15 cellular contexts compared by ENCODE assay signal in the genomic region with DNA sequence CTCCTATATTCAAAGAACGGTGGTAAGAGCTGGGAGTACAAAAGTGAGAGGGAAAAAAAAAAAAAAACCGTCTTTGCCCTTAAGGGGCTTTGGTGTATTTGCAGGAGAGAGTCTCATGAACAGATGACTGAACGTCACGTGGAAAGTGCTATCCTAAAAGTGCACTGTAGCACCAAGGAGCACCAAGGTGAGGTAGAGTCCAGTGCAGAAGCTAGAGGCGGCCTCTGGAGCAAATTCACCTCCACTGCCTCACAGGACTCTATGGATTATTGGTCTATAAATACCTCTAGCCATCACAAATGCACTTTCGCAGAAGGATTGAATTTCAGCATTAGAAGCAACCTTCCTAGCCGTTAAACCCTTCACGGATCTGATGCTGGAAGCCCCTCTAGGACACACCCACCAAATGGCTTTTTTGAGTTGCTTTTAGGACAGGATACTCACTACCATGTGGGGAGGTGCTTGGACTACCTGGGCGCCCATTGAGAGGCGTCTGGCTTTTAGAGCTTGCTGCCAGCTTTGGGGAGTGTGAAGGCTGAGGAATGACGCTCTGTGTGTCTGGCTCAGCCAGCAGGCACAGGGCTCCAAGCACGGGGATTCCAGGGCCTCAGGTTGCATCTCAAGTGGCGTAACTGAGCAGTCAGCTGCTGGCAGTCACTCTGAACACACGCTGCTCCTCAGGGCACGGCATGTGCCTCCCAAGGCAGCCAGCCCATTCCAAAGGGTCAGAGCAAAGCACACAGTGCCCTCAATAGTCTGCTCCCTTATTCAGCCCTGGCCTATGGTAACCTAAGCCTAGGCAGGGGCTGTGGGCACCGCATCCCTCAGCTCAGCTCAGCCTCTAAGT. TPM values are rescaled to one million over a fixed set of nuclear protein-coding genes. Genes with fewer than 3 reads are reported as not detected.
DNase-seq lines count a peak whose midpoint lies in the region; FAIRE-seq and TF ChIP-seq lines count a peak whose summit lies in the region.
"Had no signal": no experiment of that assay in that cellular context is flagged by ENCODE, and none has a peak within 500 bp of the region (broad histone marks: within the 10 kb centered on the region; RNA-seq: fewer than 3 reads in every experiment).

No MANE protein-coding gene starts in this region.

- no peak for TF ChIP-seq RAD21 in H1 (IDR thresholded peaks at IDR 0.05 in 1 of 2, conservative IDR thresholded peaks at IDR 0.05 in 1 of 2; ENCODE audit: low read depth in 2 of 2, low read length in 2 of 2)

- WGBS in H1 (ENCODE audit: extremely low coverage in 1 of 2, insufficient coverage in 1 of 2, insufficient read length in 1 of 2, insufficient replicate concordance in 2 of 2, low coverage in 1 of 2, low lambda C conversion rate in 2 of 2, missing lambda C conversion rate in 1 of 2), 2 experiments, result 84% methylated on average over 16 of the region's 16 CpGs; no CpG with 5 or more reads in 1 of the 2 experiments
- WGBS in transverse colon (ENCODE audit: low coverage in 1 of 2), 2 donors, result 86 to 87% methylated on average over 4 to 16 of the region's 16 CpGs

- no peaks in the 10 kb centered on the region for H3K9me3 ChIP-seq in H1 (ENCODE audit: insufficient read depth in 2 of 2, low read depth in 1 of 2, low read length in 1 of 2)
- H3K9me3 ChIP-seq in transverse colon, result no peaks in the 10 kb centered on the region
- H3K9me3 ChIP-seq in BE2C, result no peaks in the 10 kb centered on the region

- TF ChIP-seq CTCF in H1 (IDR thresholded peaks at IDR 0.05; ENCODE audit: control extremely low read depth in 1 of 3, insufficient read depth in 1 of 3, low read depth in 1 of 3, low read length in 3 of 3), result no peak
- TF ChIP-seq CTCF in transverse colon (IDR thresholded peaks at IDR 0.05), result no peak
- no peak for TF ChIP-seq CTCF in BE2C (IDR thresholded peaks at IDR 0.05; ENCODE audit: low read depth, low read length)

- no peak overlapping the region for H3K18ac ChIP-seq in H1 (ENCODE audit: extremely low read depth, low read length)

- H4K8ac ChIP-seq in H1 (ENCODE audit: extremely low read depth, insufficient read depth, low read length), result no peak overlapping the region

- H3K9ac ChIP-seq in H1 (replicated peaks in 1 of 4; ENCODE audit: extremely low read depth in 1 of 4, low read depth in 3 of 4, low read length in 3 of 4), result no peak overlapping the region

- no peak overlapping the region for H3K23ac ChIP-seq in H1 (ENCODE audit: insufficient read length)

- H3K4ac ChIP-seq in H1 (replicated peaks; ENCODE audit: insufficient read length, low read depth, low read length), result no peak overlapping the region

- no peak overlapping the region for H4K5ac ChIP-seq in H1 (ENCODE audit: insufficient read length, low read depth, low read length)

- 0 out of 2 replicates have a peak overlapping the region, but pooled peaks have one; percentile 54 for H2BK12ac ChIP-seq in H1 (ENCODE audit: low read depth, low read length)

- TF ChIP-seq POLR2A in H1 (IDR thresholded peaks at IDR 0.05; ENCODE audit: control extremely low read depth in 1 of 2, low read depth in 2 of 2, low read length in 2 of 2) (no peak), transverse colon (IDR thresholded peaks at IDR 0.05) (no peak)

- H3K4me3 ChIP-seq in H1 (ENCODE audit: extremely low read depth in 1 of 4, insufficient read depth in 2 of 4, low read depth in 3 of 4, low read length in 4 of 4) (no peak overlapping the region), transverse colon (no peak overlapping the region), BE2C (ENCODE audit: low read depth, low read length) (no peak overlapping the region)
- H3K4me3 ChIP-seq: dorsolateral prefrontal cortex had no signal

- DNase-seq in NCI-H2107 treated with DMSO at 0.1 percent for 48 hours (lab: John Stamatoyannopoulos, UW; ENCODE audit: unreplicated experiment), result peak; percentile 11
- DNase-seq in NCI-H2107 (lab: John Stamatoyannopoulos, UW), result no peak
- no peak for DNase-seq in H1 (ENCODE audit: low read depth in 1 of 2, low spot score in 2 of 2)
- DNase-seq in midbrain (lab: John Stamatoyannopoulos, UW), result peak; percentile 73
- no peak for DNase-seq in transverse colon
- DNase-seq in NCI-H1105 (lab: John Stamatoyannopoulos, UW), result no peak
- no peak for DNase-seq in BE2C
- DNase-seq in DMS153 (lab: John Stamatoyannopoulos, UW), result no peak
- DNase-seq: activated CD4-positive, alpha-beta T cell treated with anti-CD3 and anti-CD28 coated beads for 48 hours; activated T-cell treated with anti-CD3 and anti-CD28 coated beads, Interleukin-2, amount 50 U/mL, for 24 hours; CD8-positive, alpha-beta memory T cell; HCEC 1CT; stimulated activated CD4-positive, alpha-beta T cell treated with anti-CD3 and anti-CD28 coated beads, Interleukin-4, amount 100 ng/mL, for 24 hours; stimulated activated naive CD8-positive, alpha-beta T cell treated with anti-CD3 and anti-CD28 coated beads, Interleukin-15, Interleukin-2, amounts not matched to agents 100 U/mL and 50 U/mL, for 24 hours had no signal

- POLR2A ChIA-PET in H1 (lab: Charles Lee; ENCODE audit: partially characterized antibody), result no interaction called here

- intact Hi-C loops in transverse colon (cut with DNase I; ENCODE audit: low total_unique reads), result no loop called here

- in situ Hi-C loops in transverse colon (cut with MboI; ENCODE audit: low pct_ligation_motif_present in 1 of 4, low pct_unique_long_range_greater_than_20kb in 1 of 4, low sequenced_read_pairs in 3 of 4), result loop anchor here in 1 of 4 donors (25.0 kb wide), 1 partner anchor 152 kb away; the partner anchor contains the start of gene PMP22

- H2BK5ac ChIP-seq in H1 (ENCODE audit: low read depth, low read length), result no peak overlapping the region

- no peaks in the 10 kb centered on the region for H4K20me1 ChIP-seq in H1 (replicated peaks in 1 of 2; ENCODE audit: control insufficient read depth in 1 of 2, insufficient read depth in 2 of 2, low read length in 2 of 2)

- H3K36me3 ChIP-seq in H1 (ENCODE audit: control insufficient read depth in 2 of 4, insufficient read depth in 4 of 4, low read length in 3 of 4) (no peaks in the 10 kb centered on the region), transverse colon (no peaks in the 10 kb centered on the region), BE2C (no peaks in the 10 kb centered on the region)

- H2BK15ac ChIP-seq in H1 (ENCODE audit: low read length), result no peak overlapping the region

- TF ChIP-seq EP300 in H1 (IDR thresholded peaks at IDR 0.05; ENCODE audit: borderline replicate concordance in 1 of 2, low read depth in 2 of 2, low read length in 2 of 2) (no peak), transverse colon (IDR thresholded peaks at IDR 0.05; ENCODE audit: low read depth) (peak; percentile 97)

- H3K79me2 ChIP-seq in H1 (ENCODE audit: control insufficient read depth in 1 of 2, insufficient read depth in 2 of 2, low read length in 2 of 2), result no peaks in the 10 kb centered on the region

- no peak overlapping the region for H2BK120ac ChIP-seq in H1 (replicated peaks; ENCODE audit: low read depth, low read length)

- no peak overlapping the region for H3K4me2 ChIP-seq in H1 (ENCODE audit: insufficient read depth in 1 of 2, low read depth in 2 of 2, low read length in 2 of 2)

- no peak overlapping the region for H3K14ac ChIP-seq in H1 (ENCODE audit: insufficient read length)

- CTCF ChIA-PET in H1 (lab: Charles Lee; ENCODE audit: partially characterized antibody), result interaction anchor here (0.8 to 2.8 kb wide), 4 partner anchors 8 to 157 kb away, joined by 3 to 9 read pairs (median 4); no protein-coding TSS in a partner anchor

- no peaks in the 10 kb centered on the region for H3K79me1 ChIP-seq in H1 (ENCODE audit: low read depth, low read length)

- no peak overlapping the region for H2AFZ ChIP-seq in H1 (ENCODE audit: low read length)

- 0 out of 2 replicates have a peak overlapping the region, but pooled peaks have one; percentile 78 for H2AK5ac ChIP-seq in H1 (ENCODE audit: low read depth, low read length)

- H3K4me1 ChIP-seq in H1 (replicated peaks in 1 of 4; ENCODE audit: control insufficient read depth in 3 of 4, insufficient read depth in 4 of 4, low read length in 3 of 4) (no peaks in the 10 kb centered on the region), transverse colon (peaks cover 0 to 5% (median 1%) of the 10 kb centered on the region in 4 donors), BE2C (no peaks in the 10 kb centered on the region)

- FAIRE-seq in H1 (lab: Jason Lieb, UNC), result no peak

- no peaks in the 10 kb centered on the region for H3K23me2 ChIP-seq in H1 (ENCODE audit: low read depth, low read length)

- no peaks in the 10 kb centered on the region; a peak in 1 of 7 replicates for H3K27me3 ChIP-seq in H1 (replicated peaks in 1 of 4; ENCODE audit: control insufficient read depth in 3 of 4, extremely low read depth in 1 of 4, insufficient read depth in 3 of 4, low read length in 3 of 4)
- H3K27me3 ChIP-seq in transverse colon, result no peaks in the 10 kb centered on the region
- no peaks in the 10 kb centered on the region for H3K27me3 ChIP-seq in BE2C
- H3K27me3 ChIP-seq: dorsolateral prefrontal cortex had no signal

- H4K91ac ChIP-seq in H1 (replicated peaks; ENCODE audit: insufficient read length, low read length), result no peak overlapping the region

- no peak overlapping the region for H2BK20ac ChIP-seq in H1 (ENCODE audit: low read length)

- H3K27ac ChIP-seq in H1 (ENCODE audit: low read depth, low read length) (no peak overlapping the region), transverse colon (no peak overlapping the region)

- no peak overlapping the region for H3K56ac ChIP-seq in H1 (replicated peaks; ENCODE audit: insufficient read length, low read depth, low read length)

TF ChIP-seq in H1, 55 proteins besides CTCF, POLR2A, EP300 and RAD21 (continues in another document):
- no peak for TF ChIP-seq POLR2AphosphoS5 (IDR thresholded peaks at IDR 0.05; ENCODE audit: low read depth, low read length)
- TF ChIP-seq RBBP5 (IDR thresholded peaks at IDR 0.05; ENCODE audit: borderline replicate concordance, low read depth, low read length), result no peak
- TF ChIP-seq BCL11A (IDR thresholded peaks at IDR 0.05; ENCODE audit: low read depth in 2 of 2, low read length in 2 of 2), result no peak
- TF ChIP-seq JUN (IDR thresholded peaks at IDR 0.05; ENCODE audit: low read depth, low read length), result no peak
- TF ChIP-seq RFX5 (IDR thresholded peaks at IDR 0.05; ENCODE audit: borderline replicate concordance, low read depth, low read length), result no peak

RNA-seq across cellular contexts. Expression of gene CDRT4, which starts 52.7 kb away (rescaled TPM):
- total RNA-seq in H1 (2021; fragmentation: NEBNext Ultra II Directional; extraction: Animal tissue kit (Norgen Biotek cat#: 25700)), result 1.4 and 2.6 TPM in 2 replicates
- 3.0 and 5.6 TPM in 2 replicates for polyA plus RNA-seq in H1 (2011; rRNA removed)
- polyA plus RNA-seq in H1 (2011; cell fraction: cytosol; rRNA removed), result 3.0 TPM
- polyA plus RNA-seq in H1 (2011; cell fraction: nucleus; rRNA removed), result 21.9 TPM
- 0.42 to 3.4 TPM (median 2.2 TPM) in 4 replicates for polyA plus RNA-seq in H1 (2012, experiment 1 of 2)
- not detected for polyA plus RNA-seq in H1 (2012, experiment 2 of 2)
- polyA plus RNA-seq in H1 (2013, experiment 1 of 2), result 6.8 TPM
- polyA plus RNA-seq in H1 (2013, experiment 2 of 2), result 5.8 TPM
- 4.2 and 7.3 TPM in 2 replicates for polyA minus RNA-seq in H1 (2011; rRNA and poly(A)+ RNA removed)
- polyA minus RNA-seq in H1 (2011; cell fraction: cytosol; rRNA and poly(A)+ RNA removed), result 4.4 TPM
- polyA minus RNA-seq in H1 (2011; cell fraction: nucleus; rRNA and poly(A)+ RNA removed), result 13.8 TPM
- 10 to 100 TPM in 3 of 4 donors, 1 to 10 TPM in 1; 2.2 to 93.5 (median 14.4) TPM for total RNA-seq in transverse colon
- polyA plus RNA-seq in BE2C (2012; ENCODE audit: insufficient read depth, insufficient read length, low read depth), result not detected
- polyA plus RNA-seq: CD8-positive, alpha-beta memory T cell had no signal

Comparison
In these comparisons a context has a peak if more than half of its experiments do, and no peak if none do; other contexts are left out.
1. DNase-seq: peak in NCI-H2107 treated with DMSO at 0.1 percent for 48 hours (single experiment) and midbrain (single experiment); none in NCI-H2107 (single experiment), H1 (0 of 2), transverse colon (single experiment), NCI-H1105 (single experiment), BE2C (single experiment) and DMS153 (single experiment).